In genomic region chr1:152052606-152053005, GRCh38 we compare ENCODE assay signal across 8 cellular contexts. TPM values are rescaled to one million over a fixed set of nuclear protein-coding genes. Genes with fewer than 3 reads are reported as not detected.
DNase-seq lines count a peak whose midpoint lies in the region; ATAC-seq and TF ChIP-seq lines count a peak whose summit lies in the region.

No MANE protein-coding gene starts in this region.

- no peak overlapping the region for H3K4me3 ChIP-seq in Jurkat, Clone E6-1 (ENCODE audit: low read length)
- H3K4me3 ChIP-seq in OCI-LY1 (ENCODE audit: low read depth, low read length, poor library complexity, severe bottlenecking) = no peak overlapping the region

- no peak overlapping the region for H3K4me2 ChIP-seq in OCI-LY1 (ENCODE audit: low read length)

- no peaks in the 10 kb centered on the region for H3F3A ChIP-seq in OCI-LY1 (ENCODE audit: insufficient read depth, low read length)

- H4K20me1 ChIP-seq in OCI-LY1 (ENCODE audit: insufficient read depth, low read length) = no peaks in the 10 kb centered on the region

- DNase-seq in D341Med (ENCODE audit: low spot score) = peak; percentile 86
- peak; percentile 54 for DNase-seq in Jurkat, Clone E6-1 (ENCODE audit: low read depth, low spot score)
- DNase-seq in activated CD8-positive, alpha-beta memory T cell treated with anti-CD3 and anti-CD28 coated beads, Interleukin-2, amount 50 U/mL, for 48 hours = peak; percentile 95
- DNase-seq in epithelial cell of prostate (ENCODE audit: low read depth, low spot score) = no peak
- peak; percentile 86 for DNase-seq in myocyte (ENCODE audit: low read depth)
- DNase-seq in stimulated activated CD8-positive, alpha-beta memory T cell treated with anti-CD3 and anti-CD28 coated beads, Interleukin-7, amount 100 ng/mL, for 24 hours (ENCODE audit: low read depth) = peak; percentile 77

- TF ChIP-seq CTCF in OCI-LY1 (IDR thresholded peaks at IDR 0.05; ENCODE audit: low read length) = peak; percentile 90

- H3K27ac ChIP-seq in OCI-LY1 (ENCODE audit: low read depth, low read length, poor library complexity, severe bottlenecking) (no peak overlapping the region), epithelial cell of prostate (peak overlapping the region; percentile 100)

- no peaks in the 10 kb centered on the region for H3K9me2 ChIP-seq in OCI-LY1 (ENCODE audit: low read depth, low read length)

- no peak overlapping the region for H2AFZ ChIP-seq in OCI-LY1 (ENCODE audit: low read length)

- H3K79me2 ChIP-seq in OCI-LY1 (ENCODE audit: insufficient read depth, low read length) = no peaks in the 10 kb centered on the region

- no peak overlapping the region for H3K9ac ChIP-seq in OCI-LY1 (ENCODE audit: low read length)

- H3K36me3 ChIP-seq in OCI-LY1 (ENCODE audit: insufficient read depth, low read length) = no peaks in the 10 kb centered on the region

- no peaks in the 10 kb centered on the region for H3K27me3 ChIP-seq in OCI-LY1 (ENCODE audit: insufficient read depth, low read length)

- peaks cover 11% of the 10 kb centered on the region for H3K4me1 ChIP-seq in OCI-LY1 (ENCODE audit: insufficient read depth, low read length, severe bottlenecking)

- ATAC-seq in GM21390 (IDR thresholded peaks at IDR 0.05; ENCODE audit: unreplicated experiment) = no peak

- H3K9me3 ChIP-seq in OCI-LY1 (ENCODE audit: low read length) = no peaks in the 10 kb centered on the region

RNA-seq across cellular contexts. Expression of gene S100A11, which starts 15.8 kb away (rescaled TPM):
- not detected for polyA plus RNA-seq in Jurkat, Clone E6-1 (2012; ENCODE audit: insufficient read depth, insufficient read length)
- total RNA-seq in myocyte = 227 and 251 TPM in 2 replicates
- 1,391 TPM for polyA plus RNA-seq in myocyte (2012)

RNA-seq across cellular contexts. Expression of gene TCHHL1, which starts 36.3 kb away (rescaled TPM):
- not detected for polyA plus RNA-seq in Jurkat, Clone E6-1 (2012; ENCODE audit: insufficient read depth, insufficient read length)
- not detected in 2 replicates for total RNA-seq in myocyte
- not detected for polyA plus RNA-seq in myocyte (2012)

RNA-seq across cellular contexts. Expression of gene S100A10, which starts 58.9 kb away (rescaled TPM):
- polyA plus RNA-seq in Jurkat, Clone E6-1 (2012; ENCODE audit: insufficient read depth, insufficient read length) = 141 TPM
- total RNA-seq in myocyte = 31.6 and 36.0 TPM in 2 replicates
- 328 TPM for polyA plus RNA-seq in myocyte (2012)
